27 cellular contexts compared by ENCODE assay signal in the genomic region with DNA sequence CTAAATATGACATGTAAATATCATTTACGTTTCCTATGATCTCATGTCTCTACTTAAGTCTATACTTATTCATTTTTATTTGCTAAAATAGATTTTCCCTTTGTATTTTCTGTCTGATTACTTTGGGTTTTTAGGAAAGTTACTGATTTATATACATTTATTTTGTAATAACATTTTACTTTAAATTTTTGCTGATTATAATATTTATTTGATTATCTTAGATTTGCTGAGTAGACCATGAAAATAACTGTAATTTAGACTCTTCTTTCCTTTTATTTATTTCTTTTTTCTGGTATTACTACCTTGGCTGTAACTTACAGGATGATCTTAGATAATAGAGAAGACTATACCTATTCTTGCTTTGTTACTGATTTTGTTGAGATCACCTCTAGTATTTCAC.
DNase-seq lines count a peak whose midpoint lies in the region; ATAC-seq, FAIRE-seq and TF ChIP-seq lines count a peak whose summit lies in the region.
"Had no signal": no experiment of that assay in that cellular context is flagged by ENCODE, and none has a peak within 500 bp of the region (broad histone marks: within the 10 kb centered on the region; RNA-seq: fewer than 3 reads in every experiment).

No MANE protein-coding gene starts in this region.

- H3K9me3 ChIP-seq in pancreas (no peaks in the 10 kb centered on the region), gastroesophageal sphincter (no peaks in the 10 kb centered on the region), ascending aorta (no peaks in the 10 kb centered on the region)
- H3K9me3 ChIP-seq: BE2C, BLaER1 had no signal

- H3K4me1 ChIP-seq in pancreas (no peaks in the 10 kb centered on the region), gastroesophageal sphincter (no peaks in the 10 kb centered on the region), ascending aorta (no peaks in the 10 kb centered on the region)
- H3K4me1 ChIP-seq: BE2C had no signal

- no peaks in the 10 kb centered on the region for H3K36me3 ChIP-seq in pancreas
- H3K36me3 ChIP-seq in gastroesophageal sphincter: no peaks in the 10 kb centered on the region
- no peaks in the 10 kb centered on the region for H3K36me3 ChIP-seq in ascending aorta
- H3K36me3 ChIP-seq: BE2C, BLaER1 had no signal

- intact Hi-C loops in pancreas (cut with DNase I) (no loop called here), ascending aorta (cut with DNase I) (no loop called here)

- H3K27ac ChIP-seq in pancreas (no peak overlapping the region), gastroesophageal sphincter (no peak overlapping the region), ascending aorta (no peak overlapping the region)
- H3K27ac ChIP-seq: BLaER1 had no signal

- TF ChIP-seq CTCF in pancreas (IDR thresholded peaks at IDR 0.05) (no peak), gastroesophageal sphincter (IDR thresholded peaks at IDR 0.05) (no peak), ascending aorta (IDR thresholded peaks at IDR 0.05) (no peak)

- TF ChIP-seq POLR2A in gastroesophageal sphincter (IDR thresholded peaks at IDR 0.05): no peak

- H3K27me3 ChIP-seq in pancreas (no peaks in the 10 kb centered on the region), gastroesophageal sphincter (peaks cover 4% of the 10 kb centered on the region), ascending aorta (no peaks in the 10 kb centered on the region)
- H3K27me3 ChIP-seq: BE2C, BLaER1 had no signal

- WGBS in pancreas, 2 donors: 52 to 80% methylated on average over 1 of the region's 1 CpG
- 62 to 75% methylated on average over 1 of the region's 1 CpG for WGBS in gastroesophageal sphincter (ENCODE audit: low coverage in 1 of 2), 2 donors

- FAIRE-seq in TTC549 (lab: Jason Lieb, UNC) (peak; percentile 85), colon (lab: Jason Lieb, UNC) (peak; percentile 10), frontal cortex (lab: Jason Lieb, UNC) (peak; percentile 51), pancreas (lab: Jason Lieb, UNC) (peak; percentile 26)
- FAIRE-seq: A204.1, GM12891, GM19239 had no signal

- TF ChIP-seq EP300 in gastroesophageal sphincter (IDR thresholded peaks at IDR 0.05): no peak

- ATAC-seq in pancreas (no peak), gastroesophageal sphincter (no peak)

- no peak for DNase-seq in frontal cortex (ENCODE audit: low spot score in 2 of 2)
- no peak for DNase-seq in pancreas
- no peak for DNase-seq in ureter (ENCODE audit: low spot score)
- DNase-seq in NCI-H2227 treated with DMSO at 0.1 percent for 48 hours (lab: John Stamatoyannopoulos, UW): no peak
- DNase-seq in ascending aorta (ENCODE audit: low spot score in 2 of 2): no peak
- DNase-seq: 8988T; ACHN; BE2C; C1 segment of cervical spinal cord; CD4-positive, alpha-beta memory T cell; CD4-positive, CD25-positive, alpha-beta regulatory T cell; CD8-positive, alpha-beta memory T cell; COR-L47; DMS 273 treated with DMSO at 0.1 percent for 48 hours; DMS153; DMS53; DMS79; DND-41; EL; GF-D8 had no signal

- H3K4me3 ChIP-seq in pancreas (no peak overlapping the region), gastroesophageal sphincter (no peak overlapping the region), ascending aorta (no peak overlapping the region)
- H3K4me3 ChIP-seq: BLaER1 had no signal
